Comparison of ENCODE assay signal across 11 cellular contexts in genomic region chr7:138608292-138608691, GRCh38.
A peak's percentile ranks its signal among the peaks of the same experiment; 100 is the strongest.
DNase-seq lines count a peak whose midpoint lies in the region; ATAC-seq, FAIRE-seq and TF ChIP-seq lines count a peak whose summit lies in the region.
"Had no signal": no experiment of that assay in that cellular context is flagged by ENCODE, and none has a peak within 500 bp of the region (broad histone marks: within the 10 kb centered on the region; RNA-seq: fewer than 3 reads in every experiment).

No MANE protein-coding gene starts in this region.

- H3K27ac Mint-ChIP-seq in astrocyte (ENCODE audit: unreplicated experiment), result peak overlapping the region; percentile 6

- H3K79me2 ChIP-seq in astrocyte (ENCODE audit: insufficient read depth, low read length), result no peaks in the 10 kb centered on the region

- H3K36me3 ChIP-seq in astrocyte (ENCODE audit: insufficient read depth, low read length), result no peaks in the 10 kb centered on the region
- H3K36me3 ChIP-seq in gastroesophageal sphincter, result no peaks in the 10 kb centered on the region
- H3K36me3 ChIP-seq: heart right ventricle had no signal

- ATAC-seq in HG02623 (IDR thresholded peaks at IDR 0.05; ENCODE audit: unreplicated experiment) (peak; percentile 72), gastroesophageal sphincter (no peak)
- ATAC-seq: heart right ventricle had no signal

- peak overlapping the region; percentile 65 for H2AFZ ChIP-seq in astrocyte (ENCODE audit: low read depth, low read length)

- H3K4me3 ChIP-seq in astrocyte (ENCODE audit: insufficient read depth, low read depth, low read length) (no peak overlapping the region), gastroesophageal sphincter (no peak overlapping the region)
- H3K4me3 ChIP-seq: heart right ventricle had no signal

- no peak for TF ChIP-seq EP300 in gastroesophageal sphincter (IDR thresholded peaks at IDR 0.05)

- no peak for TF ChIP-seq CTCF in astrocyte (IDR thresholded peaks at IDR 0.05; ENCODE audit: insufficient read depth, low read depth, low read length)
- TF ChIP-seq CTCF in gastroesophageal sphincter (IDR thresholded peaks at IDR 0.05), result no peak

- H3K27ac ChIP-seq in astrocyte (ENCODE audit: low read depth, low read length) (no peak overlapping the region), gastroesophageal sphincter (no peak overlapping the region)
- H3K27ac ChIP-seq: 22Rv1, heart right ventricle had no signal

- no peaks in the 10 kb centered on the region for H4K20me1 ChIP-seq in astrocyte (ENCODE audit: insufficient read depth, low read length)

- peaks cover 24% of the 10 kb centered on the region for H3K4me1 Mint-ChIP-seq in astrocyte (ENCODE audit: low read depth, unreplicated experiment)

- WGBS in gastroesophageal sphincter (ENCODE audit: low coverage in 1 of 2), 2 donors, result 15 to 25% methylated on average over 9 to 12 of the region's 12 CpGs

- H3K9me3 ChIP-seq in astrocyte (ENCODE audit: insufficient read depth, low read depth, low read length), result no peaks in the 10 kb centered on the region
- no peaks in the 10 kb centered on the region for H3K9me3 ChIP-seq in gastroesophageal sphincter

- no peak for TF ChIP-seq POLR2A in gastroesophageal sphincter (IDR thresholded peaks at IDR 0.05)

- no peak overlapping the region for H3K4me3 Mint-ChIP-seq in astrocyte (ENCODE audit: unreplicated experiment)

- H3K27me3 ChIP-seq in astrocyte (ENCODE audit: insufficient read depth, low read length), result no peaks in the 10 kb centered on the region
- H3K27me3 ChIP-seq in gastroesophageal sphincter, result no peaks in the 10 kb centered on the region
- H3K27me3 ChIP-seq: heart right ventricle had no signal

- no peak overlapping the region for H3K9ac ChIP-seq in astrocyte (ENCODE audit: low read length)

- DNase-seq in NCI-H82 (lab: John Stamatoyannopoulos, UW) (peak; percentile 31), NCI-H82 treated with DMSO at 0.1 percent for 48 hours (lab: John Stamatoyannopoulos, UW; ENCODE audit: unreplicated experiment) (no peak), astrocyte (ENCODE audit: low read depth) (peak; percentile 44), retina (peak; percentile 63), DMS 273 treated with DMSO at 0.1 percent for 48 hours (lab: John Stamatoyannopoulos, UW) (no peak), HuH-7.5 (ENCODE audit: low spot score) (no peak)
- DNase-seq: heart right ventricle, NCI-H187 treated with DMSO at 0.1 percent for 48 hours had no signal

- H3K27me3 Mint-ChIP-seq in astrocyte (ENCODE audit: low read depth, unreplicated experiment), result no peaks in the 10 kb centered on the region

- H3K36me3 Mint-ChIP-seq in astrocyte (ENCODE audit: low read depth, unreplicated experiment), result no peaks in the 10 kb centered on the region

- peak overlapping the region; percentile 51 for H3K4me2 ChIP-seq in astrocyte (ENCODE audit: low read length)

- no peak for FAIRE-seq in astrocyte (lab: Jason Lieb, UNC)

- H3K4me1 ChIP-seq in astrocyte (ENCODE audit: insufficient read depth, low read length), result no peaks in the 10 kb centered on the region
- no peaks in the 10 kb centered on the region for H3K4me1 ChIP-seq in gastroesophageal sphincter

- H3K9me3 Mint-ChIP-seq in astrocyte (ENCODE audit: unreplicated experiment), result peaks cover 4% of the 10 kb centered on the region

Comparison
In these comparisons a context has a peak if more than half of its experiments do, and no peak if none do; other contexts are left out.
1. DNase-seq: peak in NCI-H82 (single experiment), astrocyte (single experiment) and retina (single experiment); none in NCI-H82 treated with DMSO at 0.1 percent for 48 hours (single experiment), DMS 273 treated with DMSO at 0.1 percent for 48 hours (single experiment) and HuH-7.5 (single experiment).